In the genomic region with DNA sequence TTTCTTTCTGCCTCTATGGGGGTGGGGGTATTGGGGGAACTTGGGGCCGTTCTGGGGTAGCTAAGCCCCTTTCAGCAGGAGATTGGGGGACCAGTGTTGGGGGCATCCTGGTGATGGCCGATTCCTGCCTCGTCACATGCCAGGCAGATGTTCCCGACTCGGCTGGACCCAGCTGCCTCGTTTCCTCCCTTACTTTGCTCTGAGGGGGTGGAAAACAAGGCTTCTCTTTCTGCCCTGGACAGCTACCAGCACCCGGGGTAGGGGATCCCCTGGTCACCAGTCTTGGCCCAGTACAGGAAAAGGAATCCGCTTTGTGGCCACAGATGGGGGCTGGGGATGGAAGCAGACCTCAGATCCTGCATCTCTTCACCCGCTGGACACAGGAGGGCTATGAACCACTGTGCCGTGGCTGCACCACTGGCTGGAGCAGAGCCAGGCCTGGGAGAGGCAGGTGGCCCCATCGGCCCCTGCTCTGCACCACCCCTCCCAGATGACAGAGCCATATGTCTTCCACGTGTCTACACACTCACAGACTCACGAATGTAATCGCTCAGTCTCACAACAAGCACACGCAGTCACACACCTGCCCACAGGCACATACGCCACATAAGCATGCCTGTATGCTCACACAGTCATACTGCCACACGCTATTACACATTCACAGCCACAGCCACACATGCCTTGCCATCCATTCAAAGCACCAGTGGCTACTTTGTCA, we compare ENCODE assay signal across 13 cellular contexts. TPM values are rescaled to one million over a fixed set of nuclear protein-coding genes. Genes with fewer than 3 reads are reported as not detected.
DNase-seq lines count a peak whose midpoint lies in the region; ATAC-seq, FAIRE-seq and TF ChIP-seq lines count a peak whose summit lies in the region.
"Had no signal": no experiment of that assay in that cellular context is flagged by ENCODE, and none has a peak within 500 bp of the region (broad histone marks: within the 10 kb centered on the region; RNA-seq: fewer than 3 reads in every experiment).

No MANE protein-coding gene starts in this region.

- peaks cover 0 to 23% of the 10 kb centered on the region in 2 experiments; a peak in 2 of 5 replicates for H3K4me1 ChIP-seq in K562 (replicated peaks in 1 of 2; ENCODE audit: control insufficient read depth in 2 of 2, insufficient read depth in 2 of 2, low read length in 2 of 2)
- H3K4me1 ChIP-seq in mesenchymal stem cell (ENCODE audit: control insufficient read depth, insufficient read depth, low read depth, low read length) = peaks cover 40% of the 10 kb centered on the region
- peaks cover 0 to 70% (median 59%) of the 10 kb centered on the region in 4 donors for H3K4me1 ChIP-seq in tibial artery

- CTCF ChIA-PET in K562 (lab: Yijun Ruan, JAX; ENCODE audit: low intra/inter-chr PET ratio) = no interaction called here
- CTCF ChIA-PET in activated CD4-positive, alpha-beta memory T cell treated with anti-CD3 and anti-CD28 coated beads, Interleukin-2, amount 10 ng/mL, durations not matched to agents 7 days and 5 days (lab: Charles Lee) = no interaction called here

- no peaks in the 10 kb centered on the region for H3K27me3 Mint-ChIP-seq in activated CD4-positive, alpha-beta memory T cell treated with anti-CD3 and anti-CD28 coated beads, Interleukin-2, amount 10 ng/mL, durations not matched to agents 7 days and 5 days
- H3K27me3 Mint-ChIP-seq: activated naive CD4-positive, alpha-beta T cell treated with anti-CD3 and anti-CD28 coated beads, Interleukin-2, amount 50 U/mL, for 24 hours had no signal

- H3K9me1 ChIP-seq in K562 (ENCODE audit: control insufficient read depth, insufficient read depth, low read length) = no peaks in the 10 kb centered on the region

- no peak overlapping the region for H3K23ac ChIP-seq in mesenchymal stem cell (ENCODE audit: low read length in 2 of 2)

- no peaks in the 10 kb centered on the region for H3K4me1 Mint-ChIP-seq in activated CD4-positive, alpha-beta memory T cell treated with anti-CD3 and anti-CD28 coated beads, Interleukin-2, amount 10 ng/mL, durations not matched to agents 7 days and 5 days
- H3K4me1 Mint-ChIP-seq: activated naive CD4-positive, alpha-beta T cell treated with anti-CD3 and anti-CD28 coated beads, Interleukin-2, amount 50 U/mL, for 24 hours had no signal

- peak; percentile 12; the same call in 2 of the 3 replicates for ATAC-seq in K562
- no peak for ATAC-seq in GM21737 (IDR thresholded peaks at IDR 0.05; ENCODE audit: unreplicated experiment)

- 65% methylated on average over 12 of the region's 17 CpGs for WGBS in K562 (ENCODE audit: insufficient coverage, low coverage, missing lambda C conversion rate)
- 91% methylated on average over 17 of the region's 17 CpGs for WGBS in mesenchymal stem cell

- TF ChIP-seq RAD21 in K562 (CRISPR knock-in tag; conservative IDR thresholded peaks at IDR 0.05 in 1 of 2, IDR thresholded peaks at IDR 0.05 in 1 of 2) = no peak

- FAIRE-seq in K562 (lab: Jason Lieb, UNC) = no peak
- FAIRE-seq: A204.1 had no signal

- TF ChIP-seq CTCF in K562 (IDR thresholded peaks at IDR 0.05 in 2 of 3, conservative IDR thresholded peaks at IDR 0.05 in 1 of 3; ENCODE audit: insufficient read depth in 2 of 3, low read depth in 1 of 3, low read length in 3 of 3) (no peak), tibial artery (IDR thresholded peaks at IDR 0.05) (no peak)

- no peaks in the 10 kb centered on the region for H3K36me3 Mint-ChIP-seq in activated CD4-positive, alpha-beta memory T cell treated with anti-CD3 and anti-CD28 coated beads, Interleukin-2, amount 10 ng/mL, durations not matched to agents 7 days and 5 days (ENCODE audit: low read depth)
- H3K36me3 Mint-ChIP-seq: activated naive CD4-positive, alpha-beta T cell treated with anti-CD3 and anti-CD28 coated beads, Interleukin-2, amount 50 U/mL, for 24 hours had no signal

- H2AFZ ChIP-seq in K562 (ENCODE audit: low read depth, low read length) (no peak overlapping the region), mesenchymal stem cell (ENCODE audit: low read depth, low read length) (no peak overlapping the region)

- peaks cover 26% of the 10 kb centered on the region; the same call in 2 of the 3 replicates for H3K36me3 ChIP-seq in K562 (ENCODE audit: control insufficient read depth, insufficient read depth, low read length)
- peaks cover 65 to 68% of the 10 kb centered on the region in 2 experiments for H3K36me3 ChIP-seq in mesenchymal stem cell (ENCODE audit: control insufficient read depth in 1 of 2, insufficient read depth in 2 of 2, low read depth in 1 of 2, low read length in 2 of 2)
- peaks cover 23 to 57% (median 30%) of the 10 kb centered on the region in 3 donors for H3K36me3 ChIP-seq in tibial artery
- H3K36me3 ChIP-seq: neutrophil had no signal

- DNase-seq in NCI-H2029 (lab: John Stamatoyannopoulos, UW) = peak; percentile 19
- no peak for DNase-seq in NCI-H2029 treated with DMSO at 0.1 percent for 48 hours (lab: John Stamatoyannopoulos, UW)
- no peak for DNase-seq in K562 (ENCODE audit: extremely low read depth in 1 of 4, low spot score in 3 of 4)
- DNase-seq in mesenchymal stem cell = no peak
- no peak for DNase-seq in tibial artery
- no peak for DNase-seq in activated CD4-positive, alpha-beta memory T cell treated with anti-CD3 and anti-CD28 coated beads, Interleukin-2, amount 10 ng/mL, durations not matched to agents 7 days and 5 days
- DNase-seq in NCI-H1417 treated with DMSO at 0.1 percent for 48 hours (lab: John Stamatoyannopoulos, UW) = no peak
- DNase-seq: activated CD4-positive, alpha-beta T cell treated with anti-CD3 and anti-CD28 coated beads for 48 hours; Karpas-422 had no signal

- H3K9me3 ChIP-seq in K562 (replicated peaks; ENCODE audit: control insufficient read depth, insufficient read depth, low read depth, low read length) = no peaks in the 10 kb centered on the region
- no peaks in the 10 kb centered on the region for H3K9me3 ChIP-seq in mesenchymal stem cell (ENCODE audit: control insufficient read depth, low read length)
- H3K9me3 ChIP-seq in tibial artery = no peaks in the 10 kb centered on the region
- H3K9me3 ChIP-seq: neutrophil had no signal

- H3K27ac ChIP-seq in K562 (ENCODE audit: extremely low read depth, low read depth, low read length) = no peak overlapping the region
- peak overlapping the region; percentile 91 for H3K27ac ChIP-seq in mesenchymal stem cell (ENCODE audit: low read length, poor library complexity, severe bottlenecking)
- peak overlapping the region; percentile 89 to 92 for H3K27ac ChIP-seq in tibial artery
- H3K27ac ChIP-seq: neutrophil had no signal

- peak overlapping the region; percentile 49 for H2AK5ac ChIP-seq in mesenchymal stem cell (ENCODE audit: low read length, severe bottlenecking)

- H3K79me1 ChIP-seq in mesenchymal stem cell (replicated peaks; ENCODE audit: low read length, poor library complexity, severe bottlenecking) = peaks cover 44% of the 10 kb centered on the region

- no peak overlapping the region for H2BK120ac ChIP-seq in mesenchymal stem cell (ENCODE audit: low read depth, low read length)

- H3K18ac ChIP-seq in mesenchymal stem cell (ENCODE audit: low read depth in 1 of 2, low read length in 2 of 2) = peak overlapping the region; percentile 81 to 93

- 0 out of 2 replicates have a peak, but pooled peaks cover 7% of the 10 kb centered on the region for H4K20me1 ChIP-seq in K562 (replicated peaks; ENCODE audit: control insufficient read depth, insufficient read depth, low read length)

- no peak for TF ChIP-seq POLR2A in K562 (conservative IDR thresholded peaks at IDR 0.05)

- intact Hi-C loops in K562 (cut with micrococcal nuclease) = no loop called here
- intact Hi-C loops in tibial artery (cut with DNase I; ENCODE audit: low total_unique reads) = no loop called here

- no TSS peak for BruUV-seq in K562 (replicated peaks; lab: Mats Ljungman, UMichigan)

- H3K4me2 ChIP-seq in K562 (ENCODE audit: insufficient read depth, low read length) (no peak overlapping the region), mesenchymal stem cell (ENCODE audit: low read length, poor library complexity, severe bottlenecking) (no peak overlapping the region)

- POLR2A ChIA-PET in K562 (lab: Yijun Ruan, JAX) = interaction anchor here (0.6 to 1.4 kb wide), 2 partner anchors 9 to 422 kb away, joined by 3 read pairs; no protein-coding TSS in a partner anchor
- POLR2A ChIA-PET in activated CD4-positive, alpha-beta memory T cell treated with anti-CD3 and anti-CD28 coated beads, Interleukin-2, amount 10 ng/mL, durations not matched to agents 7 days and 5 days (lab: Charles Lee) = interaction anchor here (0.8 kb wide), 1 partner anchor 11 kb away, joined by 3 read pairs; no protein-coding TSS in a partner anchor

- in situ Hi-C loops in K562 (cut with MboI) = no loop called here

- H3K9me3 Mint-ChIP-seq in activated CD4-positive, alpha-beta memory T cell treated with anti-CD3 and anti-CD28 coated beads, Interleukin-2, amount 10 ng/mL, durations not matched to agents 7 days and 5 days = no peaks in the 10 kb centered on the region
- H3K9me3 Mint-ChIP-seq: activated naive CD4-positive, alpha-beta T cell treated with anti-CD3 and anti-CD28 coated beads, Interleukin-2, amount 50 U/mL, for 24 hours had no signal

- no peak overlapping the region for H3K4me3 ChIP-seq in K562
- peak overlapping the region in 1 of 2 experiments; percentile 16 for H3K4me3 ChIP-seq in mesenchymal stem cell (ENCODE audit: insufficient read depth in 1 of 2, low read depth in 1 of 2, low read length in 2 of 2)
- H3K4me3 ChIP-seq in tibial artery = no peak overlapping the region

- H2BK5ac ChIP-seq in mesenchymal stem cell (ENCODE audit: low read depth, low read length, poor library complexity, severe bottlenecking) = no peak overlapping the region

- peak overlapping the region; percentile 55 for H4K91ac ChIP-seq in mesenchymal stem cell (ENCODE audit: low read length)

- no peak for TF ChIP-seq EP300 in K562 (IDR thresholded peaks at IDR 0.05; ENCODE audit: low read length)

- H3K4me3 Mint-ChIP-seq in activated CD4-positive, alpha-beta memory T cell treated with anti-CD3 and anti-CD28 coated beads, Interleukin-2, amount 10 ng/mL, durations not matched to agents 7 days and 5 days = no peak overlapping the region
- H3K4me3 Mint-ChIP-seq: activated naive CD4-positive, alpha-beta T cell treated with anti-CD3 and anti-CD28 coated beads, Interleukin-2, amount 50 U/mL, for 24 hours had no signal

- H3K27ac Mint-ChIP-seq in activated CD4-positive, alpha-beta memory T cell treated with anti-CD3 and anti-CD28 coated beads, Interleukin-2, amount 10 ng/mL, durations not matched to agents 7 days and 5 days = no peak overlapping the region
- H3K27ac Mint-ChIP-seq: activated naive CD4-positive, alpha-beta T cell treated with anti-CD3 and anti-CD28 coated beads, Interleukin-2, amount 50 U/mL, for 24 hours had no signal

- peak overlapping the region in 1 of 2 experiments; percentile 80 for H3K14ac ChIP-seq in mesenchymal stem cell (ENCODE audit: low read length in 2 of 2)

- H4K8ac ChIP-seq in mesenchymal stem cell (ENCODE audit: low read length) = peak overlapping the region; percentile 59

- no peaks in the 10 kb centered on the region for H3K27me3 ChIP-seq in K562 (ENCODE audit: control insufficient read depth in 2 of 2, insufficient read depth in 2 of 2, low read length in 2 of 2)
- H3K27me3 ChIP-seq in mesenchymal stem cell (ENCODE audit: control insufficient read depth in 1 of 2, insufficient read depth in 1 of 2, low read length in 2 of 2) = no peaks in the 10 kb centered on the region
- no peaks in the 10 kb centered on the region for H3K27me3 ChIP-seq in tibial artery

- H2BK12ac ChIP-seq in mesenchymal stem cell (ENCODE audit: low read length in 2 of 2) = peak overlapping the region; percentile 73 to 93

- peak overlapping the region; percentile 87 to 92 for H3K4ac ChIP-seq in mesenchymal stem cell (ENCODE audit: low read depth in 1 of 2, low read length in 2 of 2)

- H3K79me2 ChIP-seq in K562 (ENCODE audit: control insufficient read depth, insufficient read depth, low read length) = no peaks in the 10 kb centered on the region

- H3K9ac ChIP-seq in K562 (ENCODE audit: insufficient read depth in 1 of 2, low read depth in 2 of 2, low read length in 2 of 2) (peak overlapping the region in 1 of 2 experiments; percentile 62; a peak in 2 of 4 replicates), mesenchymal stem cell (ENCODE audit: low read length) (peak overlapping the region; percentile 91)

- H2BK15ac ChIP-seq in mesenchymal stem cell (ENCODE audit: low read depth, poor library complexity, severe bottlenecking) = no peak overlapping the region

RNA-seq across cellular contexts. Expression of gene SNX33, which starts 12.4 kb away (rescaled TPM):
- 12.7 and 30.2 TPM in 2 replicates for total RNA-seq in K562 (2011; cell fraction: chromatin; rRNA removed; ENCODE audit: low replicate concordance)
- 20.0 and 22.7 TPM in 2 replicates for total RNA-seq in K562 (2011; cell fraction: nucleolus; rRNA removed)
- 17.2 and 19.9 TPM in 2 replicates for total RNA-seq in K562 (2011; cell fraction: nucleoplasm; rRNA removed)
- total RNA-seq in K562 (2014; rRNA removed) (10.0 and 13.0 TPM in 2 replicates), K562 (2014; rRNA removed; fragmentation: Illumina TruSeq; extraction: Trizol) (4.3 and 4.7 TPM in 2 replicates), K562 (2015; rRNA removed; fragmentation: Illumina TruSeq; extraction: Trizol) (8.3 and 8.8 TPM in 2 replicates), K562 (2021) (14.1 and 14.8 TPM in 2 replicates)
- polyA plus RNA-seq in K562 (2011; rRNA removed) (7.9 and 8.2 TPM in 2 replicates), K562 (2014; fragmentation: Illumina TruSeq; extraction: Trizol) (10.1 TPM in 2 replicates), K562 (2014; fragmentation: Nextera tagmentation; extraction: Ambion mirVana) (1 to 10 TPM; 1.4 to 1.8 TPM), K562 (2014; rRNA removed) (7.5 and 8.3 TPM in 2 replicates)
- 9.2 and 11.6 TPM in 2 replicates for polyA plus RNA-seq in K562 (2011; cell fraction: cytosol; rRNA removed)
- polyA plus RNA-seq in K562 (2011; cell fraction: nucleus; rRNA removed) = 16.8 and 25.3 TPM in 2 replicates
- polyA plus RNA-seq in K562 (2012) = 11.0 and 16.8 TPM in 2 replicates
- 10.9 and 12.8 TPM in 2 replicates for polyA minus RNA-seq in K562 (2011; rRNA and poly(A)+ RNA removed)
- 11.5 and 12.8 TPM in 2 replicates for polyA minus RNA-seq in K562 (2011; cell fraction: cytosol; rRNA and poly(A)+ RNA removed)
- polyA minus RNA-seq in K562 (2011; cell fraction: nucleus; rRNA and poly(A)+ RNA removed) = 10.5 and 12.7 TPM in 2 replicates
- polyA plus RNA-seq in mesenchymal stem cell (2013, experiment 1 of 2) = 23.0 TPM
- 22.6 TPM for polyA plus RNA-seq in mesenchymal stem cell (2013, experiment 2 of 2)
- total RNA-seq in activated CD4-positive, alpha-beta memory T cell treated with anti-CD3 and anti-CD28 coated beads, Interleukin-2, amount 10 ng/mL, durations not matched to agents 7 days and 5 days = 1 to 10 TPM; 1.8 to 1.9 TPM

RNA-seq across cellular contexts. Expression of gene IMP3, which starts 20.1 kb away (rescaled TPM):
- total RNA-seq in K562 (2011; cell fraction: chromatin; rRNA removed; ENCODE audit: low replicate concordance) = 30.2 and 42.6 TPM in 2 replicates
- total RNA-seq in K562 (2011; cell fraction: nucleolus; rRNA removed) = 67.6 and 76.2 TPM in 2 replicates
- total RNA-seq in K562 (2011; cell fraction: nucleoplasm; rRNA removed) = 56.2 and 65.3 TPM in 2 replicates
- 140 and 159 TPM in 2 replicates for total RNA-seq in K562 (2014; rRNA removed)
- 74.4 and 74.6 TPM in 2 replicates for total RNA-seq in K562 (2014; rRNA removed; fragmentation: Illumina TruSeq; extraction: Trizol)
- total RNA-seq in K562 (2015; rRNA removed; fragmentation: Illumina TruSeq; extraction: Trizol) = 87.6 and 93.6 TPM in 2 replicates
- 113 and 124 TPM in 2 replicates for total RNA-seq in K562 (2021)
- polyA plus RNA-seq in K562 (2011; rRNA removed) = 58.5 and 68.3 TPM in 2 replicates
- polyA plus RNA-seq in K562 (2011; cell fraction: cytosol; rRNA removed) = 92.2 and 249 TPM in 2 replicates
- polyA plus RNA-seq in K562 (2011; cell fraction: nucleus; rRNA removed) = 55.6 and 61.8 TPM in 2 replicates
- 84.1 and 118 TPM in 2 replicates for polyA plus RNA-seq in K562 (2012)
- 44.5 and 47.1 TPM in 2 replicates for polyA plus RNA-seq in K562 (2014; fragmentation: Illumina TruSeq; extraction: Trizol)
- 10 to 100 TPM; 14.5 to 15.5 TPM for polyA plus RNA-seq in K562 (2014; fragmentation: Nextera tagmentation; extraction: Ambion mirVana)
- polyA plus RNA-seq in K562 (2014; rRNA removed) = 160 and 161 TPM in 2 replicates
- polyA minus RNA-seq in K562 (2011; rRNA and poly(A)+ RNA removed) = 15.4 and 19.4 TPM in 2 replicates
- 32.6 and 34.2 TPM in 2 replicates for polyA minus RNA-seq in K562 (2011; cell fraction: cytosol; rRNA and poly(A)+ RNA removed)
- 26.5 and 42.5 TPM in 2 replicates for polyA minus RNA-seq in K562 (2011; cell fraction: nucleus; rRNA and poly(A)+ RNA removed)
- polyA plus RNA-seq in mesenchymal stem cell (2013, experiment 1 of 2) = 49.0 TPM
- polyA plus RNA-seq in mesenchymal stem cell (2013, experiment 2 of 2) = 48.8 TPM
- 10 to 100 TPM; 72.3 to 75.5 TPM for total RNA-seq in activated CD4-positive, alpha-beta memory T cell treated with anti-CD3 and anti-CD28 coated beads, Interleukin-2, amount 10 ng/mL, durations not matched to agents 7 days and 5 days

RNA-seq across cellular contexts. Expression of gene SNUPN, which starts 34.6 kb away (rescaled TPM):
- 34.5 and 36.5 TPM in 2 replicates for total RNA-seq in K562 (2011; cell fraction: chromatin; rRNA removed; ENCODE audit: low replicate concordance)
- 19.9 and 23.8 TPM in 2 replicates for total RNA-seq in K562 (2011; cell fraction: nucleolus; rRNA removed)
- total RNA-seq in K562 (2011; cell fraction: nucleoplasm; rRNA removed) = 23.1 and 26.6 TPM in 2 replicates
- total RNA-seq in K562 (2014; rRNA removed) (32.2 and 33.0 TPM in 2 replicates), K562 (2014; rRNA removed; fragmentation: Illumina TruSeq; extraction: Trizol) (39.5 and 41.6 TPM in 2 replicates), K562 (2015; rRNA removed; fragmentation: Illumina TruSeq; extraction: Trizol) (36.9 and 40.0 TPM in 2 replicates), K562 (2021) (36.6 and 38.3 TPM in 2 replicates)
- polyA plus RNA-seq in K562 (2011; rRNA removed) (29.7 and 38.4 TPM in 2 replicates), K562 (2014; fragmentation: Illumina TruSeq; extraction: Trizol) (40.9 and 45.0 TPM in 2 replicates), K562 (2014; fragmentation: Nextera tagmentation; extraction: Ambion mirVana) (10 to 100 TPM; 69.3 to 78.3 TPM), K562 (2014; rRNA removed) (38.0 and 42.5 TPM in 2 replicates)
- polyA plus RNA-seq in K562 (2011; cell fraction: cytosol; rRNA removed) = 17.4 and 23.6 TPM in 2 replicates
- polyA plus RNA-seq in K562 (2011; cell fraction: nucleus; rRNA removed) = 17.4 and 19.5 TPM in 2 replicates
- polyA plus RNA-seq in K562 (2012) = 29.0 and 35.1 TPM in 2 replicates
- polyA minus RNA-seq in K562 (2011; rRNA and poly(A)+ RNA removed) = 35.1 and 36.0 TPM in 2 replicates
- polyA minus RNA-seq in K562 (2011; cell fraction: cytosol; rRNA and poly(A)+ RNA removed) = 16.3 and 20.6 TPM in 2 replicates
- polyA minus RNA-seq in K562 (2011; cell fraction: nucleus; rRNA and poly(A)+ RNA removed) = 10.6 and 18.4 TPM in 2 replicates
- polyA plus RNA-seq in mesenchymal stem cell (2013, experiment 1 of 2) = 21.7 TPM
- polyA plus RNA-seq in mesenchymal stem cell (2013, experiment 2 of 2) = 20.5 TPM
- 10 to 100 TPM; 29.6 to 30.9 TPM for total RNA-seq in activated CD4-positive, alpha-beta memory T cell treated with anti-CD3 and anti-CD28 coated beads, Interleukin-2, amount 10 ng/mL, durations not matched to agents 7 days and 5 days

RNA-seq across cellular contexts. Expression of gene CSPG4, which starts 52.6 kb away (rescaled TPM):
- total RNA-seq in K562 (2011; cell fraction: chromatin; rRNA removed; ENCODE audit: low replicate concordance) = 0.07 and 1.1 TPM in 2 replicates
- total RNA-seq in K562 (2011; cell fraction: nucleolus; rRNA removed) = 0.39 and 1.2 TPM in 2 replicates
- 0.22 and 0.23 TPM in 2 replicates for total RNA-seq in K562 (2011; cell fraction: nucleoplasm; rRNA removed)
- total RNA-seq in K562 (2014; rRNA removed) (0.08 TPM in 1 of 2 replicates, not detected in the other), K562 (2014; rRNA removed; fragmentation: Illumina TruSeq; extraction: Trizol) (not detected in 2 replicates), K562 (2015; rRNA removed; fragmentation: Illumina TruSeq; extraction: Trizol) (under 0.01 TPM in 1 of 2 replicates, not detected in the other), K562 (2021) (0.07 TPM in 2 replicates)
- polyA plus RNA-seq in K562 (2011; rRNA removed) (0.04 and 0.08 TPM in 2 replicates), K562 (2014; fragmentation: Illumina TruSeq; extraction: Trizol) (0.01 and 0.03 TPM in 2 replicates), K562 (2014; fragmentation: Nextera tagmentation; extraction: Ambion mirVana) (not detected), K562 (2014; rRNA removed) (not detected in 2 replicates)
- polyA plus RNA-seq in K562 (2011; cell fraction: cytosol; rRNA removed) = 0.06 and 0.16 TPM in 2 replicates
- 0.21 and 0.73 TPM in 2 replicates for polyA plus RNA-seq in K562 (2011; cell fraction: nucleus; rRNA removed)
- polyA plus RNA-seq in K562 (2012) = 0.10 and 0.32 TPM in 2 replicates
- 0.09 and 0.11 TPM in 2 replicates for polyA minus RNA-seq in K562 (2011; rRNA and poly(A)+ RNA removed)
- polyA minus RNA-seq in K562 (2011; cell fraction: cytosol; rRNA and poly(A)+ RNA removed) = 0.29 and 0.73 TPM in 2 replicates
- polyA minus RNA-seq in K562 (2011; cell fraction: nucleus; rRNA and poly(A)+ RNA removed) = 0.33 and 0.40 TPM in 2 replicates
- 12.4 TPM for polyA plus RNA-seq in mesenchymal stem cell (2013, experiment 1 of 2)
- polyA plus RNA-seq in mesenchymal stem cell (2013, experiment 2 of 2) = 11.3 TPM
- not detected for total RNA-seq in activated CD4-positive, alpha-beta memory T cell treated with anti-CD3 and anti-CD28 coated beads, Interleukin-2, amount 10 ng/mL, durations not matched to agents 7 days and 5 days
